ENCODE assay signal across 1 cellular context in genomic region chr3:29513236-29513635, GRCh38.
A peak's percentile ranks its signal among the peaks of the same experiment; 100 is the strongest.
TF ChIP-seq lines count a peak whose summit lies in the region.

No MANE protein-coding gene starts in this region.

TF ChIP-seq in GM12878, 131 proteins besides CTCF, POLR2A, EP300 and RAD21 (continued from another document):
- TF ChIP-seq, protein P1, sequence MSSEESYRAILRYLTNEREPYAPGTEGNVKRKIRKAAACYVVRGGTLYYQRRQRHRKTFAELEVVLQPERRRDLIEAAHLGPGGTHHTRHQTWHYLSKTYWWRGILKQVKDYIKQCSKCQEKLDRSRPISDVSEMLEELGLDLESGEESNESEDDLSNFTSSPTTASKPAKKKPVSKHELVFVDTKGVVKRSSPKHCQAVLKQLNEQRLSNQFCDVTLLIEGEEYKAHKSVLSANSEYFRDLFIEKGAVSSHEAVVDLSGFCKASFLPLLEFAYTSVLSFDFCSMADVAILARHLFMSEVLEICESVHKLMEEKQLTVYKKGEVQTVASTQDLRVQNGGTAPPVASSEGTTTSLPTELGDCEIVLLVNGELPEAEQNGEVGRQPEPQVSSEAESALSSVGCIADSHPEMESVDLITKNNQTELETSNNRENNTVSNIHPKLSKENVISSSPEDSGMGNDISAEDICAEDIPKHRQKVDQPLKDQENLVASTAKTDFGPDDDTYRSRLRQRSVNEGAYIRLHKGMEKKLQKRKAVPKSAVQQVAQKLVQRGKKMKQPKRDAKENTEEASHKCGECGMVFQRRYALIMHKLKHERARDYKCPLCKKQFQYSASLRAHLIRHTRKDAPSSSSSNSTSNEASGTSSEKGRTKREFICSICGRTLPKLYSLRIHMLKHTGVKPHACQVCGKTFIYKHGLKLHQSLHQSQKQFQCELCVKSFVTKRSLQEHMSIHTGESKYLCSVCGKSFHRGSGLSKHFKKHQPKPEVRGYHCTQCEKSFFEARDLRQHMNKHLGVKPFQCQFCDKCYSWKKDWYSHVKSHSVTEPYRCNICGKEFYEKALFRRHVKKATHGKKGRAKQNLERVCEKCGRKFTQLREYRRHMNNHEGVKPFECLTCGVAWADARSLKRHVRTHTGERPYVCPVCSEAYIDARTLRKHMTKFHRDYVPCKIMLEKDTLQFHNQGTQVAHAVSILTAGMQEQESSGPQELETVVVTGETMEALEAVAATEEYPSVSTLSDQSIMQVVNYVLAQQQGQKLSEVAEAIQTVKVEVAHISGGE (CRISPR knock-in tag; IDR thresholded peaks at IDR 0.05), result no peak
- no peak for TF ChIP-seq IRF3 (IDR thresholded peaks at IDR 0.05)
- TF ChIP-seq RUNX3 (IDR thresholded peaks at IDR 0.05; ENCODE audit: low read length), result peak; percentile 20; the same call in 1 of the 2 replicates
- no peak for TF ChIP-seq RAD51 (IDR thresholded peaks at IDR 0.05)
- TF ChIP-seq SRF (IDR thresholded peaks at IDR 0.05; ENCODE audit: low read depth in 2 of 2, low read length in 2 of 2), result no peak
- TF ChIP-seq MYB (IDR thresholded peaks at IDR 0.05; ENCODE audit: borderline replicate concordance, low read depth, low read length), result no peak
- TF ChIP-seq EGR1 (IDR thresholded peaks at IDR 0.05; ENCODE audit: borderline replicate concordance in 1 of 2, low read depth in 2 of 2, low read length in 2 of 2), result no peak
- TF ChIP-seq CHD1 (IDR thresholded peaks at IDR 0.05; ENCODE audit: low read depth, low read length), result no peak
- no peak for TF ChIP-seq NFXL1 (IDR thresholded peaks at IDR 0.05; ENCODE audit: borderline replicate concordance)
- TF ChIP-seq SMAD1 (IDR thresholded peaks at IDR 0.05; ENCODE audit: low read depth, partially characterized antibody), result no peak
- TF ChIP-seq, protein P2, sequence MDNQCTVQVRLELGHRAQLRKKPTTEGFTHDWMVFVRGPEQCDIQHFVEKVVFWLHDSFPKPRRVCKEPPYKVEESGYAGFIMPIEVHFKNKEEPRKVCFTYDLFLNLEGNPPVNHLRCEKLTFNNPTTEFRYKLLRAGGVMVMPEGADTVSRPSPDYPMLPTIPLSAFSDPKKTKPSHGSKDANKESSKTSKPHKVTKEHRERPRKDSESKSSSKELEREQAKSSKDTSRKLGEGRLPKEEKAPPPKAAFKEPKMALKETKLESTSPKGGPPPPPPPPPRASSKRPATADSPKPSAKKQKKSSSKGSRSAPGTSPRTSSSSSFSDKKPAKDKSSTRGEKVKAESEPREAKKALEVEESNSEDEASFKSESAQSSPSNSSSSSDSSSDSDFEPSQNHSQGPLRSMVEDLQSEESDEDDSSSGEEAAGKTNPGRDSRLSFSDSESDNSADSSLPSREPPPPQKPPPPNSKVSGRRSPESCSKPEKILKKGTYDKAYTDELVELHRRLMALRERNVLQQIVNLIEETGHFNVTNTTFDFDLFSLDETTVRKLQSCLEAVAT (IDR thresholded peaks at IDR 0.05), result no peak
- no peak for TF ChIP-seq MEF2B (IDR thresholded peaks at IDR 0.05; ENCODE audit: partially characterized antibody, poor library complexity, severe bottlenecking)
- TF ChIP-seq ATF7 (IDR thresholded peaks at IDR 0.05; ENCODE audit: low read depth), result no peak
- TF ChIP-seq FOXM1 (IDR thresholded peaks at IDR 0.05; ENCODE audit: low read depth, low read length), result no peak
- TF ChIP-seq JUNB (IDR thresholded peaks at IDR 0.05), result no peak
- TF ChIP-seq CBX3 (IDR thresholded peaks at IDR 0.05; ENCODE audit: borderline replicate concordance, low read depth), result no peak
- TF ChIP-seq BCL11A (IDR thresholded peaks at IDR 0.05; ENCODE audit: low read depth, low read length), result no peak
- TF ChIP-seq, protein P3, sequence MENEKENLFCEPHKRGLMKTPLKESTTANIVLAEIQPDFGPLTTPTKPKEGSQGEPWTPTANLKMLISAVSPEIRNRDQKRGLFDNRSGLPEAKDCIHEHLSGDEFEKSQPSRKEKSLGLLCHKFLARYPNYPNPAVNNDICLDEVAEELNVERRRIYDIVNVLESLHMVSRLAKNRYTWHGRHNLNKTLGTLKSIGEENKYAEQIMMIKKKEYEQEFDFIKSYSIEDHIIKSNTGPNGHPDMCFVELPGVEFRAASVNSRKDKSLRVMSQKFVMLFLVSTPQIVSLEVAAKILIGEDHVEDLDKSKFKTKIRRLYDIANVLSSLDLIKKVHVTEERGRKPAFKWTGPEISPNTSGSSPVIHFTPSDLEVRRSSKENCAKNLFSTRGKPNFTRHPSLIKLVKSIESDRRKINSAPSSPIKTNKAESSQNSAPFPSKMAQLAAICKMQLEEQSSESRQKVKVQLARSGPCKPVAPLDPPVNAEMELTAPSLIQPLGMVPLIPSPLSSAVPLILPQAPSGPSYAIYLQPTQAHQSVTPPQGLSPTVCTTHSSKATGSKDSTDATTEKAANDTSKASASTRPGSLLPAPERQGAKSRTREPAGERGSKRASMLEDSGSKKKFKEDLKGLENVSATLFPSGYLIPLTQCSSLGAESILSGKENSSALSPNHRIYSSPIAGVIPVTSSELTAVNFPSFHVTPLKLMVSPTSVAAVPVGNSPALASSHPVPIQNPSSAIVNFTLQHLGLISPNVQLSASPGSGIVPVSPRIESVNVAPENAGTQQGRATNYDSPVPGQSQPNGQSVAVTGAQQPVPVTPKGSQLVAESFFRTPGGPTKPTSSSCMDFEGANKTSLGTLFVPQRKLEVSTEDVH (IDR thresholded peaks at IDR 0.05; ENCODE audit: low read depth, partially characterized antibody), result no peak
- no peak for TF ChIP-seq REST (IDR thresholded peaks at IDR 0.05; ENCODE audit: low read depth, low read length)
- TF ChIP-seq IKZF2 (IDR thresholded peaks at IDR 0.05), result peak; percentile 63
- no peak for TF ChIP-seq STAT1 (conservative IDR thresholded peaks at IDR 0.05)
- TF ChIP-seq, protein P4, sequence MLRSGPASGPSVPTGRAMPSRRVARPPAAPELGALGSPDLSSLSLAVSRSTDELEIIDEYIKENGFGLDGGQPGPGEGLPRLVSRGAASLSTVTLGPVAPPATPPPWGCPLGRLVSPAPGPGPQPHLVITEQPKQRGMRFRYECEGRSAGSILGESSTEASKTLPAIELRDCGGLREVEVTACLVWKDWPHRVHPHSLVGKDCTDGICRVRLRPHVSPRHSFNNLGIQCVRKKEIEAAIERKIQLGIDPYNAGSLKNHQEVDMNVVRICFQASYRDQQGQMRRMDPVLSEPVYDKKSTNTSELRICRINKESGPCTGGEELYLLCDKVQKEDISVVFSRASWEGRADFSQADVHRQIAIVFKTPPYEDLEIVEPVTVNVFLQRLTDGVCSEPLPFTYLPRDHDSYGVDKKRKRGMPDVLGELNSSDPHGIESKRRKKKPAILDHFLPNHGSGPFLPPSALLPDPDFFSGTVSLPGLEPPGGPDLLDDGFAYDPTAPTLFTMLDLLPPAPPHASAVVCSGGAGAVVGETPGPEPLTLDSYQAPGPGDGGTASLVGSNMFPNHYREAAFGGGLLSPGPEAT (IDR thresholded peaks at IDR 0.05; ENCODE audit: low read depth), result 0 out of 2 replicates have a peak, but pooled peaks have one; percentile 18
- TF ChIP-seq SREBF1 (IDR thresholded peaks at IDR 0.05; ENCODE audit: low read length), result no peak
- no peak for TF ChIP-seq RBBP5 (conservative IDR thresholded peaks at IDR 0.05)
- TF ChIP-seq SMARCA5 (IDR thresholded peaks at IDR 0.05), result no peak
- TF ChIP-seq CHD2 (IDR thresholded peaks at IDR 0.05; ENCODE audit: borderline replicate concordance, low read depth, low read length), result no peak
- TF ChIP-seq MTA2 (IDR thresholded peaks at IDR 0.05; ENCODE audit: low read depth), result peak; percentile 46
- 0 out of 2 replicates have a peak, but pooled peaks have one; percentile 17 for TF ChIP-seq BMI1 (IDR thresholded peaks at IDR 0.05; ENCODE audit: borderline replicate concordance)
- peak; percentile 47; the same call in 1 of the 2 replicates for TF ChIP-seq SPI1 (IDR thresholded peaks at IDR 0.05; ENCODE audit: borderline replicate concordance, insufficient read depth, low read depth, low read length)
- TF ChIP-seq BACH1 (IDR thresholded peaks at IDR 0.05; ENCODE audit: borderline replicate concordance), result no peak
- TF ChIP-seq YY1 (IDR thresholded peaks at IDR 0.05; ENCODE audit: low read depth, low read length), result no peak
- peak; percentile 35; the same call in 1 of the 2 replicates for TF ChIP-seq PKNOX1 (IDR thresholded peaks at IDR 0.05)
- TF ChIP-seq BRCA1 (IDR thresholded peaks at IDR 0.05; ENCODE audit: low read depth, low read length), result no peak
